Comparison of ENCODE assay signal across 8 cellular contexts in genomic region chr19:7099597-7099921, GRCh38. TPM values are rescaled to one million over a fixed set of nuclear protein-coding genes. Genes with fewer than 3 reads are reported as not detected.
A peak's percentile ranks its signal among the peaks of the same experiment; 100 is the strongest.
DNase-seq lines count a peak whose midpoint lies in the region; ATAC-seq and TF ChIP-seq lines count a peak whose summit lies in the region.

No MANE protein-coding gene starts in this region.

- H3K4me1 ChIP-seq in SK-N-SH (ENCODE audit: control insufficient read depth in 1 of 2, insufficient read depth in 2 of 2, low read depth in 1 of 2, low read length in 1 of 2) (peaks cover 0 to 2% of the 10 kb centered on the region in 2 experiments; a peak in 2 of 4 replicates), right lobe of liver (no peaks in the 10 kb centered on the region)

- peak overlapping the region; percentile 85 for H3K4me3 Mint-ChIP-seq in activated naive CD8-positive, alpha-beta T cell treated with anti-CD3 and anti-CD28 coated beads, Interleukin-2, amount 10 ng/mL, durations not matched to agents 7 days and 5 days

- TF ChIP-seq POLR2A in right lobe of liver (IDR thresholded peaks at IDR 0.05) = no peak

- CTCF ChIA-PET in SK-N-SH (lab: Yijun Ruan, JAX) = interaction anchor here (0.6 to 4.8 kb wide), 7 partner anchors 11 to 520 kb away, joined by 3 to 75 read pairs (median 4); no protein-coding TSS in a partner anchor

- H3K27ac Mint-ChIP-seq in activated naive CD8-positive, alpha-beta T cell treated with anti-CD3 and anti-CD28 coated beads, Interleukin-2, amount 10 ng/mL, durations not matched to agents 7 days and 5 days = peak overlapping the region; percentile 91

- H3K27ac ChIP-seq in SK-N-SH (ENCODE audit: low read depth in 2 of 2, low read length in 1 of 2) (peak overlapping the region; percentile 73 to 95; a peak in 3 of 4 replicates), right lobe of liver (peak overlapping the region; percentile 84 to 94 (median 85)), substantia nigra (ENCODE audit: low read depth, low read length, poor library complexity, severe bottlenecking) (peak overlapping the region; percentile 98)

- H3K9me3 Mint-ChIP-seq in activated naive CD8-positive, alpha-beta T cell treated with anti-CD3 and anti-CD28 coated beads, Interleukin-2, amount 10 ng/mL, durations not matched to agents 7 days and 5 days = peaks cover 20% of the 10 kb centered on the region

- H3K4me1 Mint-ChIP-seq in activated naive CD8-positive, alpha-beta T cell treated with anti-CD3 and anti-CD28 coated beads, Interleukin-2, amount 10 ng/mL, durations not matched to agents 7 days and 5 days = peaks cover 19% of the 10 kb centered on the region

- intact Hi-C loops in right lobe of liver (cut with DNase I) = no loop called here

- no peak for TF ChIP-seq EP300 in SK-N-SH (IDR thresholded peaks at IDR 0.05; ENCODE audit: borderline replicate concordance in 1 of 2, low read depth in 1 of 2, low read length in 1 of 2)

- ATAC-seq in SK-N-SH treated with all-trans-retinoic acid at 6 μM for 48 hours (no peak), right lobe of liver (no peak), HG02970 (IDR thresholded peaks at IDR 0.05; ENCODE audit: low FRiP score, unreplicated experiment) (no peak)
- ATAC-seq in activated naive CD8-positive, alpha-beta T cell treated with anti-CD3 and anti-CD28 coated beads, Interleukin-2, amount 10 ng/mL, durations not matched to agents 7 days and 5 days (ENCODE audit: low read depth) = no peak

- H3K79me2 ChIP-seq in SK-N-SH (ENCODE audit: insufficient read depth) = no peaks in the 10 kb centered on the region

- no peak for TF ChIP-seq RAD21 in SK-N-SH (IDR thresholded peaks at IDR 0.05; ENCODE audit: low read length)

- H3K36me3 ChIP-seq in SK-N-SH (replicated peaks in 1 of 2; ENCODE audit: control insufficient read depth in 1 of 2, insufficient read depth in 2 of 2, low read length in 1 of 2) (no peaks in the 10 kb centered on the region), right lobe of liver (no peaks in the 10 kb centered on the region)

- TF ChIP-seq CTCF in SK-N-SH (IDR thresholded peaks at IDR 0.05) (no peak), right lobe of liver (IDR thresholded peaks at IDR 0.05) (no peak)

- peaks cover 6% of the 10 kb centered on the region for H3F3A ChIP-seq in SK-N-SH (replicated peaks; ENCODE audit: insufficient read depth)

- H3K4me2 ChIP-seq in SK-N-SH = peak overlapping the region; percentile 68

- peak overlapping the region; percentile 80; the same call in 1 of the 2 replicates for H3K9ac ChIP-seq in SK-N-SH

- peaks cover 9% of the 10 kb centered on the region for H3K36me3 Mint-ChIP-seq in activated naive CD8-positive, alpha-beta T cell treated with anti-CD3 and anti-CD28 coated beads, Interleukin-2, amount 10 ng/mL, durations not matched to agents 7 days and 5 days

- H3K27me3 ChIP-seq in SK-N-SH (ENCODE audit: insufficient read depth) (no peaks in the 10 kb centered on the region), right lobe of liver (no peaks in the 10 kb centered on the region)

- DNase-seq in SK-N-SH (no peak), right lobe of liver (no peak), substantia nigra (lab: John Stamatoyannopoulos, UW) (no peak), NCI-H69 (lab: John Stamatoyannopoulos, UW) (no peak), HuH-7 (ENCODE audit: low spot score) (no peak)
- no peak for DNase-seq in activated naive CD8-positive, alpha-beta T cell treated with anti-CD3 and anti-CD28 coated beads, Interleukin-2, amount 10 ng/mL, durations not matched to agents 7 days and 5 days

- H3K9me3 ChIP-seq in SK-N-SH = no peaks in the 10 kb centered on the region
- H3K9me3 ChIP-seq in right lobe of liver = no peaks in the 10 kb centered on the region

- H3K4me3 ChIP-seq in SK-N-SH (ENCODE audit: low read depth in 2 of 2, low read length in 1 of 2) (peak overlapping the region; percentile 59 to 62), right lobe of liver (peak overlapping the region; percentile 55 to 75 (median 73))

- H2AFZ ChIP-seq in SK-N-SH (ENCODE audit: low read depth) = peak overlapping the region; percentile 55

- H4K20me1 ChIP-seq in SK-N-SH (ENCODE audit: insufficient read depth) = no peaks in the 10 kb centered on the region

- POLR2A ChIA-PET in SK-N-SH (lab: Yijun Ruan, JAX) = interaction anchor here (0.6 to 1.9 kb wide), 3 partner anchors 12 to 1434 kb away, joined by 3 to 15 read pairs (median 3); partner anchors contain the start of gene ZNF557
- POLR2A ChIA-PET in activated naive CD8-positive, alpha-beta T cell treated with anti-CD3 and anti-CD28 coated beads, Interleukin-2, amount 10 ng/mL, durations not matched to agents 7 days and 5 days (lab: Charles Lee) = interaction anchor here (0.5 to 3.4 kb wide), 10 partner anchors 13 to 423 kb away, joined by 3 to 47 read pairs (median 4); partner anchors contain the start of genes ARHGEF18 and ZNF557

- no peaks in the 10 kb centered on the region for H3K27me3 Mint-ChIP-seq in activated naive CD8-positive, alpha-beta T cell treated with anti-CD3 and anti-CD28 coated beads, Interleukin-2, amount 10 ng/mL, durations not matched to agents 7 days and 5 days

- WGBS in SK-N-SH (ENCODE audit: low lambda C conversion rate) = 21% methylated on average over 9 of the region's 9 CpGs
- 17% methylated on average over 9 of the region's 9 CpGs for WGBS in right lobe of liver (ENCODE audit: insufficient coverage, low coverage, low lambda C conversion rate, missing lambda C conversion rate)

- H3K9me2 ChIP-seq in SK-N-SH = no peaks in the 10 kb centered on the region

TF ChIP-seq in SK-N-SH, 30 proteins besides CTCF, POLR2A, EP300 and RAD21 (continues in another document):
- TF ChIP-seq YY1 (IDR thresholded peaks at IDR 0.05; ENCODE audit: low read depth) (no peak), FOXJ3 (CRISPR knock-in tag; IDR thresholded peaks at IDR 0.05) (no peak), RFX5 (IDR thresholded peaks at IDR 0.05; ENCODE audit: low read length) (no peak), NRF1 (IDR thresholded peaks at IDR 0.05; ENCODE audit: low read depth, low read length) (no peak)

TF ChIP-seq in SK-N-SH treated with all-trans-retinoic acid at 6 μM for 48 hours, 23 proteins besides CTCF, POLR2A, EP300 and RAD21 (continues in another document):
- TF ChIP-seq ZNF70 (CRISPR knock-in tag; IDR thresholded peaks at IDR 0.05) = no peak
- TF ChIP-seq TSHZ2 (CRISPR knock-in tag; IDR thresholded peaks at IDR 0.05) = no peak
- TF ChIP-seq ARNTL (CRISPR knock-in tag; IDR thresholded peaks at IDR 0.05; ENCODE audit: borderline replicate concordance, low read depth) = no peak
- no peak for TF ChIP-seq ZNF8 (CRISPR knock-in tag; IDR thresholded peaks at IDR 0.05)
- no peak for TF ChIP-seq ZC3H10 (CRISPR knock-in tag; IDR thresholded peaks at IDR 0.05)
- TF ChIP-seq OSR1 (CRISPR knock-in tag; IDR thresholded peaks at IDR 0.05) = no peak
- no peak for TF ChIP-seq BACH2 (CRISPR knock-in tag; IDR thresholded peaks at IDR 0.05; ENCODE audit: borderline replicate concordance)

RNA-seq across cellular contexts. Expression of gene ZNF557, which starts 30.1 kb away (rescaled TPM):
- 2.3 and 2.8 TPM in 2 replicates for polyA plus RNA-seq in SK-N-SH (2012; rRNA removed)
- 1.4 and 1.8 TPM in 2 replicates for polyA plus RNA-seq in SK-N-SH (2012; cell fraction: cytosol; rRNA removed)
- polyA plus RNA-seq in SK-N-SH (2012; cell fraction: nucleus; rRNA removed) = 4.1 and 4.4 TPM in 2 replicates
- 10 to 100 TPM; 20.9 to 21.1 TPM for total RNA-seq in activated naive CD8-positive, alpha-beta T cell treated with anti-CD3 and anti-CD28 coated beads, Interleukin-2, amount 10 ng/mL, durations not matched to agents 7 days and 5 days
- 1 to 10 TPM; 3.2 to 3.9 (median 3.5) TPM for total RNA-seq in right lobe of liver

RNA-seq across cellular contexts. Expression of gene MBD3L3, which starts 41.1 kb away (rescaled TPM):
- polyA plus RNA-seq in SK-N-SH (2012; rRNA removed) = 0.07 TPM in 1 of 2 replicates, not detected in the other
- polyA plus RNA-seq in SK-N-SH (2012; cell fraction: cytosol; rRNA removed) = not detected in 2 replicates
- polyA plus RNA-seq in SK-N-SH (2012; cell fraction: nucleus; rRNA removed) = not detected in 2 replicates
- total RNA-seq in activated naive CD8-positive, alpha-beta T cell treated with anti-CD3 and anti-CD28 coated beads, Interleukin-2, amount 10 ng/mL, durations not matched to agents 7 days and 5 days = not detected
- not detected for total RNA-seq in right lobe of liver

RNA-seq across cellular contexts. Expression of gene MBD3L2, which starts 50.4 kb away (rescaled TPM):
- polyA plus RNA-seq in SK-N-SH (2012; rRNA removed) = 0.10 and 0.12 TPM in 2 replicates
- polyA plus RNA-seq in SK-N-SH (2012; cell fraction: cytosol; rRNA removed) = not detected in 2 replicates
- 0.15 and 0.16 TPM in 2 replicates for polyA plus RNA-seq in SK-N-SH (2012; cell fraction: nucleus; rRNA removed)
- not detected for total RNA-seq in activated naive CD8-positive, alpha-beta T cell treated with anti-CD3 and anti-CD28 coated beads, Interleukin-2, amount 10 ng/mL, durations not matched to agents 7 days and 5 days
- not detected for total RNA-seq in right lobe of liver

RNA-seq across cellular contexts. Expression of gene MBD3L4, which starts 59.6 kb away (rescaled TPM):
- polyA plus RNA-seq in SK-N-SH (2012; rRNA removed) = not detected in 2 replicates
- not detected in 2 replicates for polyA plus RNA-seq in SK-N-SH (2012; cell fraction: cytosol; rRNA removed)
- polyA plus RNA-seq in SK-N-SH (2012; cell fraction: nucleus; rRNA removed) = not detected in 2 replicates
- not detected for total RNA-seq in activated naive CD8-positive, alpha-beta T cell treated with anti-CD3 and anti-CD28 coated beads, Interleukin-2, amount 10 ng/mL, durations not matched to agents 7 days and 5 days
- total RNA-seq in right lobe of liver = not detected

Comparison
In these comparisons a context has a peak if more than half of its experiments do, and no peak if none do; other contexts are left out.
1. RNA of gene ZNF557, which starts 30.1 kb away (total RNA-seq): 20.9 to 21.1 TPM in activated naive CD8-positive, alpha-beta T cell treated with anti-CD3 and anti-CD28 coated beads, Interleukin-2, amount 10 ng/mL, durations not matched to agents 7 days and 5 days; 3.2 to 3.9 TPM in right lobe of liver; every median in the first group is over 4 times any median in the second.
2. Peak in every context shown above with its lines, with median percentiles within 50 percentile points of each other: H3K27ac ChIP-seq.